Comparison of ENCODE assay signal across 19 cellular contexts in genomic region chr22:47076758-47077157, GRCh38.
A peak's percentile ranks its signal among the peaks of the same experiment; 100 is the strongest.
DNase-seq lines count a peak whose midpoint lies in the region; ATAC-seq, FAIRE-seq and TF ChIP-seq lines count a peak whose summit lies in the region.
"Had no signal": no experiment of that assay in that cellular context is flagged by ENCODE, and none has a peak within 500 bp of the region (broad histone marks: within the 10 kb centered on the region; RNA-seq: fewer than 3 reads in every experiment).

No MANE protein-coding gene starts in this region.

- no peak for TF ChIP-seq CTCF in GM12878 (IDR thresholded peaks at IDR 0.05 in 2 of 3, conservative IDR thresholded peaks at IDR 0.05 in 1 of 3; ENCODE audit: control insufficient read depth in 2 of 3, extremely low read depth in 1 of 3, insufficient read depth in 1 of 3, low read depth in 3 of 3, low read length in 3 of 3)

- H2AFZ ChIP-seq in GM12878 (ENCODE audit: control insufficient read depth, low read depth, low read length): no peak overlapping the region

- H3K79me2 ChIP-seq in GM12878 (ENCODE audit: control insufficient read depth, insufficient read depth, low read length): no peaks in the 10 kb centered on the region

- H3K9ac ChIP-seq in GM12878 (ENCODE audit: control insufficient read depth, insufficient read depth, low read length): no peak overlapping the region
- H3K9ac ChIP-seq: BLaER1 treated with 17β-estradiol and CSF1 and Interleukin-3, amounts not matched to agents 10 nM and 100 nM had no signal

- in situ Hi-C loops in GM12878 (cut with MboI): no loop called here

- no peaks in the 10 kb centered on the region for H3K27me3 ChIP-seq in GM12878 (replicated peaks in 1 of 2; ENCODE audit: control insufficient read depth in 2 of 2, insufficient read depth in 2 of 2, low read length in 1 of 2)
- H3K27me3 ChIP-seq: BLaER1 treated with 17β-estradiol and CSF1 and Interleukin-3, amounts not matched to agents 10 nM and 100 nM had no signal

- ATAC-seq in GM12878: no peak
- ATAC-seq in HG03460 (IDR thresholded peaks at IDR 0.05; ENCODE audit: unreplicated experiment): no peak
- ATAC-seq: A549; CD8-positive, alpha-beta T cell had no signal

- no peaks in the 10 kb centered on the region for H3K4me1 ChIP-seq in GM12878 (ENCODE audit: control insufficient read depth, insufficient read depth, low read length)
- H3K4me1 ChIP-seq: A549, Caco-2 had no signal

- no peak overlapping the region for H3K27ac ChIP-seq in GM12878 (ENCODE audit: control insufficient read depth, insufficient read depth)
- H3K27ac ChIP-seq: 22Rv1; A549; BLaER1 treated with 17β-estradiol and CSF1 and Interleukin-3, amounts not matched to agents 10 nM and 100 nM; C4-2B had no signal

- no peak for TF ChIP-seq RAD21 in GM12878 (IDR thresholded peaks at IDR 0.05; ENCODE audit: insufficient read depth, low read depth, low read length)

- BruUV-seq in GM12878 (replicated peaks; lab: Mats Ljungman, UMichigan): no TSS peak

- no peak for DNase-seq in GM12891 (ENCODE audit: insufficient read length, low spot score)
- DNase-seq in GM12878 (ENCODE audit: low read depth, low spot score): no peak
- DNase-seq in epidermal melanocyte (ENCODE audit: insufficient read length, low spot score): peak; percentile 7
- no peak for DNase-seq in activated naive CD4-positive, alpha-beta T cell treated with anti-CD3 and anti-CD28 coated beads, Interleukin-2, amount 50 U/mL, for 16 hours
- DNase-seq: AML-193; Caco-2; Calu3; CD4-positive, alpha-beta T cell; CD8-positive, alpha-beta T cell; DMS79 treated with DMSO at 0.1 percent for 48 hours; GF-D8 had no signal

- POLR2A ChIA-PET in GM12878 (lab: Charles Lee): no interaction called here

- CTCF ChIA-PET in GM12878 (lab: Yijun Ruan, JAX): no interaction called here

- H3K4me3 ChIP-seq in GM12878: no peak overlapping the region
- H3K4me3 ChIP-seq: A549; BLaER1 treated with 17β-estradiol and CSF1 and Interleukin-3, amounts not matched to agents 10 nM and 100 nM had no signal

- 97% methylated on average over 2 of the region's 2 CpGs for WGBS in GM12878 (ENCODE audit: insufficient coverage, insufficient replicate concordance, low lambda C conversion rate, missing lambda C conversion rate)

- TF ChIP-seq EP300 in GM12878 (IDR thresholded peaks at IDR 0.05; ENCODE audit: borderline replicate concordance in 1 of 2, control insufficient read depth in 1 of 2, low read depth in 2 of 2, low read length in 2 of 2): no peak

- SMC1A ChIA-PET in GM12878 (lab: Charles Lee; ENCODE audit: uncharacterized antibody, unreplicated experiment): no interaction called here

- RAD21 ChIA-PET in GM12878 (lab: Charles Lee; ENCODE audit: unreplicated experiment): no interaction called here

- FAIRE-seq in GM12891 (lab: Jason Lieb, UNC) (no peak), GM12878 (lab: Jason Lieb, UNC) (no peak)
- FAIRE-seq: A549, D721Med, G401.6, GM19239 had no signal

- no peaks in the 10 kb centered on the region for H4K20me1 ChIP-seq in GM12878 (ENCODE audit: control insufficient read depth, insufficient read depth)

- peaks cover 0 to 7% of the 10 kb centered on the region in 2 experiments; a peak in 2 of 4 replicates for H3K36me3 ChIP-seq in GM12878 (ENCODE audit: control insufficient read depth in 2 of 2, insufficient read depth in 2 of 2, low read length in 1 of 2)

- peaks cover 10% of the 10 kb centered on the region; the same call in 2 of the 3 replicates for H3K9me3 ChIP-seq in GM12878 (replicated peaks; ENCODE audit: control insufficient read depth, insufficient read depth, low read length)

- intact Hi-C loops in GM12878 (cut with micrococcal nuclease; ENCODE audit: unreplicated experiment): no loop called here

- TF ChIP-seq POLR2A in GM12891 (IDR thresholded peaks at IDR 0.05; ENCODE audit: low read depth, low read length) (no peak), GM12878 (IDR thresholded peaks at IDR 0.05; ENCODE audit: low read depth, low read length) (no peak)

- no peak overlapping the region for H3K4me2 ChIP-seq in GM12878 (ENCODE audit: control insufficient read depth, insufficient read depth)
- H3K4me2 ChIP-seq: A549; BLaER1 treated with 17β-estradiol and CSF1 and Interleukin-3, amounts not matched to agents 10 nM and 100 nM had no signal

TF ChIP-seq in GM12891, 5 proteins besides CTCF, POLR2A, EP300 and RAD21:
- TF ChIP-seq PAX5 (IDR thresholded peaks at IDR 0.05; ENCODE audit: insufficient read depth, low read length, severe bottlenecking) (no peak), POU2F2 (IDR thresholded peaks at IDR 0.05; ENCODE audit: low read depth, low read length) (no peak), TAF1 (IDR thresholded peaks at IDR 0.05; ENCODE audit: low read depth, low read length) (no peak), POLR2AphosphoS5 (IDR thresholded peaks at IDR 0.05; ENCODE audit: low read depth, low read length) (no peak), SPI1 (IDR thresholded peaks at IDR 0.05; ENCODE audit: low read depth, low read length) (peak; percentile 54)

TF ChIP-seq in GM12878, 131 proteins besides CTCF, POLR2A, EP300 and RAD21:
- no peak for TF ChIP-seq ZNF207 (IDR thresholded peaks at IDR 0.05; ENCODE audit: borderline replicate concordance)
- TF ChIP-seq SPI1 (IDR thresholded peaks at IDR 0.05; ENCODE audit: borderline replicate concordance, insufficient read depth, low read depth, low read length): peak; percentile 31; the same call in 1 of the 2 replicates
